Comparison of ENCODE assay signal across 19 cellular contexts in the genomic region with DNA sequence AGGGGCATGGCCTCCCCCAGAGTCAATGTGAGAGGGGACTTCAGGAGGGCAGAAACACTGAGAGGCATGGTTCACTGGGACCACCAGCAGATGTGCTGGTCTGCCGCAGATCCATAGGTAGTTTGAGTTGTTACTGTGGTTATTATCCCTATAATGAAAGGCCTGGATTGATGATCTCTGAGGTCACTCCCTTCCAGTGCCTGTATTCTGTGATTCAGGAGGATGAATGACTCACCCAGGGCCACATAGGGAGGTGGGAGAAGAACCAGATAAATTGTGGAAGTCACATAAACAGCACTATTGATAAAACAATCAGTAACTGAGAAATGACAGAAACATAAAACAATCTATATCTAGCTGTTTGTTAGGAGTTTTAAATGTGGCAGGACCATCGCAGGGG. TPM values are rescaled to one million over a fixed set of nuclear protein-coding genes. Genes with fewer than 3 reads are reported as not detected.
DNase-seq lines count a peak whose midpoint lies in the region; ATAC-seq, FAIRE-seq and TF ChIP-seq lines count a peak whose summit lies in the region.
"Had no signal": no experiment of that assay in that cellular context is flagged by ENCODE, and none has a peak within 500 bp of the region (broad histone marks: within the 10 kb centered on the region; RNA-seq: fewer than 3 reads in every experiment).

No MANE protein-coding gene starts in this region.

- peak; percentile 18 for DNase-seq in A172 (ENCODE audit: low spot score)
- peak; percentile 80 for DNase-seq in H54 (ENCODE audit: insufficient read length, low spot score)
- DNase-seq in SK-MEL-5 (ENCODE audit: low read depth, low spot score), result peak; percentile 18
- DNase-seq in fibroblast of the aortic adventitia (ENCODE audit: low read depth), result peak; percentile 48
- DNase-seq in posterior vena cava (ENCODE audit: low spot score), result no peak
- DNase-seq in stimulated activated CD4-positive, alpha-beta T cell treated with anti-CD3 and anti-CD28 coated beads, Interleukin-15, amount 100 ng/mL, for 24 hours, result no peak
- DNase-seq: 8988T; CD4-positive, alpha-beta memory T cell; dorsolateral prefrontal cortex; hypothalamus; midbrain; NCI-H69; stimulated activated naive CD8-positive, alpha-beta T cell treated with anti-CD3 and anti-CD28 coated beads, Interleukin-15, Interleukin-2, amounts not matched to agents 100 U/mL and 50 U/mL, for 24 hours; trophoblast cell had no signal

- ATAC-seq in GM21360 (IDR thresholded peaks at IDR 0.05; ENCODE audit: unreplicated experiment), result no peak
- ATAC-seq in GM21723 (IDR thresholded peaks at IDR 0.05; ENCODE audit: unreplicated experiment), result no peak
- ATAC-seq: activated naive CD4-positive, alpha-beta T cell treated with anti-CD3 and anti-CD28 coated beads, Interleukin-2, amount 50 U/mL, for 72 hours; stimulated activated naive CD8-positive, alpha-beta T cell treated with anti-CD3 and anti-CD28 coated beads, Interleukin-15, Interleukin-2, amounts not matched to agents 100 U/mL and 50 U/mL, for 24 hours had no signal

- FAIRE-seq in H54 (lab: Jason Lieb, UNC), result peak; percentile 74
- FAIRE-seq: GM19239 had no signal

- in situ Hi-C loops in SK-MEL-5 (cut with HindIII; ENCODE audit: low pct_unique_long_range_greater_than_20kb, low sequenced_read_pairs), result no loop called here

- TF ChIP-seq POLR2A in H54 (IDR thresholded peaks at IDR 0.05; ENCODE audit: low read depth, low read length), result no peak

- no peak overlapping the region for H3K4me3 ChIP-seq in fibroblast of the aortic adventitia (ENCODE audit: low read depth, low read length)
- H3K4me3 ChIP-seq: dorsolateral prefrontal cortex had no signal

- intact Hi-C loops in posterior vena cava (cut with DNase I), result no loop called here

- no peak for TF ChIP-seq CTCF in fibroblast of the aortic adventitia (IDR thresholded peaks at IDR 0.05; ENCODE audit: insufficient read depth, low read length)

RNA-seq across cellular contexts. Expression of a gene that starts 22.7 kb away (rescaled TPM):
- total RNA-seq in A172 (2014; rRNA removed; shearing (Covaris generic)), result not detected in 2 replicates
- total RNA-seq in SK-MEL-5 (2014; rRNA removed; shearing (Covaris generic)), result 0.40 and 1.1 TPM in 2 replicates
- polyA plus RNA-seq in SK-MEL-5 (2015; cell fraction: cytosol; rRNA removed), result 2.3 and 2.9 TPM in 2 replicates
- polyA plus RNA-seq in SK-MEL-5 (2015; cell fraction: nucleus; rRNA removed), result 0.34 TPM in 1 of 2 replicates, not detected in the other
- total RNA-seq in fibroblast of the aortic adventitia (ENCODE audit: low replicate concordance) (not detected in 2 replicates), posterior vena cava (not detected)
- total RNA-seq: CD4-positive, alpha-beta memory T cell; neural crest cell had no signal
- polyA plus RNA-seq: CD4-positive, alpha-beta memory T cell had no signal

Comparison
In these comparisons a context has a peak if more than half of its experiments do, and no peak if none do; other contexts are left out.
1. DNase-seq: peak in A172 (single experiment), H54 (single experiment), SK-MEL-5 (single experiment) and fibroblast of the aortic adventitia (single experiment); none in posterior vena cava (single experiment) and stimulated activated CD4-positive, alpha-beta T cell treated with anti-CD3 and anti-CD28 coated beads, Interleukin-15, amount 100 ng/mL, for 24 hours (single experiment).